ENCODE assay signal across 23 cellular contexts in genomic region chr5:76384189-76384588, GRCh38. TPM values are rescaled to one million over a fixed set of nuclear protein-coding genes. Genes with fewer than 3 reads are reported as not detected.
DNase-seq lines count a peak whose midpoint lies in the region; ATAC-seq and TF ChIP-seq lines count a peak whose summit lies in the region.
"Had no signal": no experiment of that assay in that cellular context is flagged by ENCODE, and none has a peak within 500 bp of the region (broad histone marks: within the 10 kb centered on the region; RNA-seq: fewer than 3 reads in every experiment).

No MANE protein-coding gene starts in this region.

- peak; percentile 31 for TF ChIP-seq CTCF in endodermal cell (conservative IDR thresholded peaks at IDR 0.05)

- H3K27ac Mint-ChIP-seq in activated naive CD8-positive, alpha-beta T cell, result no peak overlapping the region
- no peak overlapping the region for H3K27ac Mint-ChIP-seq in activated naive CD8-positive, alpha-beta T cell treated with anti-CD3 and anti-CD28 coated beads for 36 hours
- H3K27ac Mint-ChIP-seq in endodermal cell, result no peak overlapping the region
- H3K27ac Mint-ChIP-seq in stimulated activated effector memory CD8-positive, alpha-beta T cell treated with anti-CD3 and anti-CD28 coated beads, Interleukin-12 subunit alpha, Interleukin-12 subunit beta, amount 100 ng/mL, for 72 hours, result peak overlapping the region; percentile 76
- H3K27ac Mint-ChIP-seq: activated naive CD4-positive, alpha-beta T cell treated with anti-CD3 and anti-CD28 coated beads, Interleukin-2, amount 50 U/mL, for 72 hours; activated T-helper 1 cell treated with anti-CD3 and anti-CD28 coated beads, Interleukin-12 subunit alpha, Interleukin-12 subunit beta, Interleukin-2, Interleukin-4 antibody, amounts not matched to agents 30 ng/mL and 10 ng/mL and 1 ng/mL, durations not matched to agents 14 hours and 24 hours and 36 hours had no signal

- H3K36me3 ChIP-seq in endodermal cell (ENCODE audit: control insufficient read depth, insufficient read depth, low read length), result no peaks in the 10 kb centered on the region
- H3K36me3 ChIP-seq: BE2C, gastroesophageal sphincter had no signal

- H3K36me3 Mint-ChIP-seq in activated naive CD8-positive, alpha-beta T cell, result no peaks in the 10 kb centered on the region
- no peaks in the 10 kb centered on the region for H3K36me3 Mint-ChIP-seq in activated naive CD8-positive, alpha-beta T cell treated with anti-CD3 and anti-CD28 coated beads for 36 hours
- H3K36me3 Mint-ChIP-seq in endodermal cell (ENCODE audit: low read depth), result no peaks in the 10 kb centered on the region
- H3K36me3 Mint-ChIP-seq in stimulated activated effector memory CD8-positive, alpha-beta T cell treated with anti-CD3 and anti-CD28 coated beads, Interleukin-12 subunit alpha, Interleukin-12 subunit beta, amount 100 ng/mL, for 72 hours, result no peaks in the 10 kb centered on the region
- H3K36me3 Mint-ChIP-seq: activated naive CD4-positive, alpha-beta T cell treated with anti-CD3 and anti-CD28 coated beads, Interleukin-2, amount 50 U/mL, for 72 hours had no signal

- WGBS in endodermal cell (ENCODE audit: insufficient coverage in 1 of 2, insufficient read length in 1 of 2), 2 experiments, result 53 to 81% methylated on average over 4 of the region's 4 CpGs

- no peak overlapping the region for H3K9ac ChIP-seq in endodermal cell (ENCODE audit: extremely low read depth, low read length, poor library complexity, severe bottlenecking)

- no peaks in the 10 kb centered on the region for H3K9me3 Mint-ChIP-seq in activated naive CD8-positive, alpha-beta T cell (ENCODE audit: low read depth)
- no peaks in the 10 kb centered on the region for H3K9me3 Mint-ChIP-seq in activated naive CD8-positive, alpha-beta T cell treated with anti-CD3 and anti-CD28 coated beads for 36 hours
- no peaks in the 10 kb centered on the region for H3K9me3 Mint-ChIP-seq in endodermal cell
- H3K9me3 Mint-ChIP-seq in stimulated activated effector memory CD8-positive, alpha-beta T cell treated with anti-CD3 and anti-CD28 coated beads, Interleukin-12 subunit alpha, Interleukin-12 subunit beta, amount 100 ng/mL, for 72 hours, result no peaks in the 10 kb centered on the region
- H3K9me3 Mint-ChIP-seq: activated naive CD4-positive, alpha-beta T cell treated with anti-CD3 and anti-CD28 coated beads, Interleukin-2, amount 50 U/mL, for 72 hours; activated T-helper 1 cell treated with anti-CD3 and anti-CD28 coated beads, Interleukin-12 subunit alpha, Interleukin-12 subunit beta, Interleukin-2, Interleukin-4 antibody, amounts not matched to agents 30 ng/mL and 10 ng/mL and 1 ng/mL, durations not matched to agents 14 hours and 24 hours and 36 hours had no signal

- H3K9me3 ChIP-seq in endodermal cell (ENCODE audit: control insufficient read depth, low read length), result no peaks in the 10 kb centered on the region
- H3K9me3 ChIP-seq: BE2C, gastroesophageal sphincter had no signal

- no peak overlapping the region for H3K4me3 ChIP-seq in endodermal cell (ENCODE audit: low read length)
- H3K4me3 ChIP-seq: gastroesophageal sphincter, PC-9 had no signal

- peak overlapping the region; percentile 28 for H3K4me3 Mint-ChIP-seq in activated naive CD8-positive, alpha-beta T cell
- no peak overlapping the region for H3K4me3 Mint-ChIP-seq in activated naive CD8-positive, alpha-beta T cell treated with anti-CD3 and anti-CD28 coated beads for 36 hours
- no peak overlapping the region for H3K4me3 Mint-ChIP-seq in endodermal cell
- H3K4me3 Mint-ChIP-seq in stimulated activated effector memory CD8-positive, alpha-beta T cell treated with anti-CD3 and anti-CD28 coated beads, Interleukin-12 subunit alpha, Interleukin-12 subunit beta, amount 100 ng/mL, for 72 hours, result peak overlapping the region; percentile 16
- H3K4me3 Mint-ChIP-seq: activated T-helper 1 cell treated with anti-CD3 and anti-CD28 coated beads, Interleukin-12 subunit alpha, Interleukin-12 subunit beta, Interleukin-2, Interleukin-4 antibody, amounts not matched to agents 30 ng/mL and 10 ng/mL and 1 ng/mL, durations not matched to agents 14 hours and 24 hours and 36 hours had no signal

- H3K27me3 Mint-ChIP-seq in activated naive CD8-positive, alpha-beta T cell, result no peaks in the 10 kb centered on the region
- H3K27me3 Mint-ChIP-seq in activated naive CD8-positive, alpha-beta T cell treated with anti-CD3 and anti-CD28 coated beads for 36 hours, result no peaks in the 10 kb centered on the region
- peaks cover 9% of the 10 kb centered on the region for H3K27me3 Mint-ChIP-seq in endodermal cell (ENCODE audit: insufficient read depth)

- peaks cover 47% of the 10 kb centered on the region for H3K4me1 Mint-ChIP-seq in activated naive CD8-positive, alpha-beta T cell (ENCODE audit: low read depth)
- peaks cover 16% of the 10 kb centered on the region for H3K4me1 Mint-ChIP-seq in activated naive CD8-positive, alpha-beta T cell treated with anti-CD3 and anti-CD28 coated beads for 36 hours
- peaks cover 17% of the 10 kb centered on the region for H3K4me1 Mint-ChIP-seq in endodermal cell
- H3K4me1 Mint-ChIP-seq in stimulated activated effector memory CD8-positive, alpha-beta T cell treated with anti-CD3 and anti-CD28 coated beads, Interleukin-12 subunit alpha, Interleukin-12 subunit beta, amount 100 ng/mL, for 72 hours, result peaks cover 25% of the 10 kb centered on the region

- no peak for ATAC-seq in stimulated activated effector memory CD8-positive, alpha-beta T cell treated with anti-CD3 and anti-CD28 coated beads, Interleukin-12 subunit alpha, Interleukin-12 subunit beta, amount 100 ng/mL, for 72 hours
- ATAC-seq in HG02973 (IDR thresholded peaks at IDR 0.05; ENCODE audit: unreplicated experiment) (no peak), HG02623 (IDR thresholded peaks at IDR 0.05; ENCODE audit: unreplicated experiment) (no peak)
- ATAC-seq: gastroesophageal sphincter had no signal

- peaks cover 7% of the 10 kb centered on the region for H3K4me1 ChIP-seq in endodermal cell (ENCODE audit: control insufficient read depth, insufficient read depth, low read length)
- H3K4me1 ChIP-seq: BE2C, gastroesophageal sphincter had no signal

- H3K27me3 ChIP-seq in endodermal cell (ENCODE audit: control insufficient read depth, insufficient read depth, low read length, poor library complexity, severe bottlenecking), result no peaks in the 10 kb centered on the region
- H3K27me3 ChIP-seq: BE2C, gastroesophageal sphincter had no signal

- H3K27ac ChIP-seq in endodermal cell (ENCODE audit: low read depth, low read length), result no peak overlapping the region
- H3K27ac ChIP-seq: gastroesophageal sphincter, PC-9 had no signal

- DNase-seq in activated naive CD8-positive, alpha-beta T cell treated with anti-CD3 and anti-CD28 coated beads for 36 hours, result no peak
- DNase-seq in UCSD-AML1 (lab: John Stamatoyannopoulos, UW; ENCODE audit: unreplicated experiment), result peak; percentile 28
- no peak for DNase-seq in endodermal cell
- no peak for DNase-seq in stimulated activated effector memory CD8-positive, alpha-beta T cell treated with anti-CD3 and anti-CD28 coated beads, Interleukin-12 subunit alpha, Interleukin-12 subunit beta, amount 100 ng/mL, for 72 hours (ENCODE audit: low spot score in 2 of 2)
- no peak for DNase-seq in HT-29 (ENCODE audit: low spot score)
- DNase-seq: activated CD4-positive, alpha-beta T cell treated with anti-CD3 and anti-CD28 coated beads for 48 hours; BE2C; DMS153; GF-D8; Kasumi-1; kidney; NCI-H1048; NCI-H226; PC-9; SHP77 treated with DMSO at 0.1 percent for 48 hours; stimulated activated CD4-positive, alpha-beta T cell treated with anti-CD3 and anti-CD28 coated beads, Interleukin-4, amount 100 ng/mL, for 4 hours; SW 1271 had no signal

RNA-seq across cellular contexts. Expression of gene IQGAP2, which starts 18.9 kb away (rescaled TPM):
- 10 to 100 TPM; 30.3 to 30.6 TPM for total RNA-seq in activated naive CD8-positive, alpha-beta T cell treated with anti-CD3 and anti-CD28 coated beads for 36 hours
- total RNA-seq in endodermal cell, result 10 to 100 TPM in 1 of 2 donors, 1 to 10 TPM in 1; 8.3 to 19.4 TPM
- polyA plus RNA-seq in endodermal cell (2013, experiment 1 of 2), result 19.4 TPM
- 17.3 TPM for polyA plus RNA-seq in endodermal cell (2013, experiment 2 of 2)
- total RNA-seq in HT-29 (2014; rRNA removed; shearing (Covaris generic)), result 18.6 and 19.4 TPM in 2 replicates
- total RNA-seq: PC-9 had no signal

Comparison
In these comparisons a context has a peak if more than half of its experiments do, and no peak if none do; other contexts are left out.
1. H3K4me3 Mint-ChIP-seq: peak in activated naive CD8-positive, alpha-beta T cell (single experiment) and stimulated activated effector memory CD8-positive, alpha-beta T cell treated with anti-CD3 and anti-CD28 coated beads, Interleukin-12 subunit alpha, Interleukin-12 subunit beta, amount 100 ng/mL, for 72 hours (single experiment); none in activated naive CD8-positive, alpha-beta T cell treated with anti-CD3 and anti-CD28 coated beads for 36 hours (single experiment) and endodermal cell (single experiment).